Comparison of ENCODE assay signal across 1 cellular context in the genomic region with DNA sequence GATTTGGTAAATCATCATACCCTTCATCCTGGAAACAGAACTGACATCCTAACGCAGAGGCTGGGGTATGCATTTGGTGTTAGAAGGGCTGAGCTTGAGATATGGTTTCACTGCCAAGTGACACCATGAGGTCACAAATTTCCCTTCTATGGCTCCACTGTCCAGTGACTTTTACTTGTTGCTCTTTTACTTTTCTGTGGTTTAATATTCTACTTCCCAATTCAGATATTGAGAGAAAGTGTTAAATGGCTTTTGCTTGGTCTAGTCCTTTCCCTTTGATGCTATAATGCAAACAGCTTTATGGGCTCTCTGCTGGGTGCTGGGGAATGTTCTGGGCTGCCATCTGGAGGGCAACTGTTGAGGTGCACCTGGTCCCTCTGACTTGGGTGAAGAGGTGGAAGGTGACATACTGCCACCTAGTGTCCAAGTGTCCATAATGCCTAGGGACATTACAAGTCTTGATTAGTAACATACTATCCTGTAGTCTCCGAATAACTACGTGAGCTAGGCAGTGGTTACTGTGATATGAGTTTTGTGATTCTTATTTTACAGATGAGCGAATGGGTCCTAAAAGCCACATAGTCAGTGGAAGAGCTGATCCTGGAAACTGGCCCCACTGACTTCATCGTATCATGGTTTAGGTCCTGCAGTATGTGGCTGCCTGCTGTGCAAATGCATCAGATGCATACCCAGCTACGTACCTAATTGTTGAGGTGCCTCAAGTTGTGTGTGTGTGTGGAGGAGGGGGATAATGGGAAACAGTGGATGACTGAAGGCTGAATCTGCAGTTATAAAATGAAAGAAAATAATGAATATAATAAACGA.
TF ChIP-seq lines count a peak whose summit lies in the region.

No MANE protein-coding gene starts in this region.

TF ChIP-seq in H1, 55 proteins besides CTCF, POLR2A, EP300 and RAD21 (continued from another document):
- TF ChIP-seq HDAC6 (IDR thresholded peaks at IDR 0.05; ENCODE audit: low read depth, low read length): no peak
- no peak for TF ChIP-seq CTBP2 (IDR thresholded peaks at IDR 0.05; ENCODE audit: borderline replicate concordance, insufficient read depth, insufficient read length, low read length)
- TF ChIP-seq, protein P1, sequence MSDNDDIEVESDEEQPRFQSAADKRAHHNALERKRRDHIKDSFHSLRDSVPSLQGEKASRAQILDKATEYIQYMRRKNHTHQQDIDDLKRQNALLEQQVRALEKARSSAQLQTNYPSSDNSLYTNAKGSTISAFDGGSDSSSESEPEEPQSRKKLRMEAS (IDR thresholded peaks at IDR 0.05): no peak
- no peak for TF ChIP-seq ASH2L (IDR thresholded peaks at IDR 0.05; ENCODE audit: low read length)
- no peak for TF ChIP-seq RNF2 (IDR thresholded peaks at IDR 0.05; ENCODE audit: borderline replicate concordance, low read depth, low read length, missing control alignments, poor library complexity, severe bottlenecking)
- 0 out of 2 replicates have a peak, but pooled peaks have one; percentile 35 for TF ChIP-seq TEAD4 (IDR thresholded peaks at IDR 0.05; ENCODE audit: low read depth, low read length)
